36 cellular contexts compared by ENCODE assay signal in the genomic region with DNA sequence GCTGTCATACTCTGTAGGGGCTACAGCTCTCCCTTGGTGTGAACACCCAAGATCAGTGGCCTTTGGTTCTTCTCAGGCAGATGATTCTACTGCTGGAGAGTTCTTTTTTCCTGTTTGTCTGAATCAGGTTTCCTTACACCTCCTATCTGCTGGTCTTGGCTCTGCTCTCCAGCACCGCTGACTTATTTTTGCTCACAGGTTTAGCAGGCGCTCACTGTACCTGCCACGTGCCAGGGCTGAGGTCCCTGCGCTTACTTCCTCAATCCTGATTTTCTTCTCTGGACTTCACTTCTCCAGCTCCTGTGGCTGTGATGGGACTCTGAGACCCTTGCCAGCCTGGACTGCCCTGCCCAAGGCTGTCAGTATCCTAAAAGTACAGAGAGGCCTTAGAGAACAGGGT.
"Had no signal": no experiment of that assay in that cellular context is flagged by ENCODE, and none has a peak within 500 bp of the region (broad histone marks: within the 10 kb centered on the region; RNA-seq: fewer than 3 reads in every experiment).

No MANE protein-coding gene starts in this region.

- H3K27ac Mint-ChIP-seq: activated CD8-positive, alpha-beta T cell treated with anti-CD3 and anti-CD28 coated beads for 36 hours; activated naive CD4-positive, alpha-beta T cell treated with anti-CD3 and anti-CD28 coated beads for 36 hours; activated naive CD4-positive, alpha-beta T cell treated with anti-CD3 and anti-CD28 coated beads, Interleukin-2, amount 50 U/mL, for 24 hours; activated naive CD8-positive, alpha-beta T cell treated with anti-CD3 and anti-CD28 coated beads for 36 hours; activated naive CD8-positive, alpha-beta T cell treated with anti-CD3 and anti-CD28 coated beads, Interleukin-2, amount 50 U/mL, for 24 hours; activated T-helper 1 cell treated with anti-CD3 and anti-CD28 coated beads, Interleukin-12 subunit alpha, Interleukin-12 subunit beta, Interleukin-2, Interleukin-4 antibody, amounts not matched to agents 30 ng/mL and 10 ng/mL and 1 ng/mL, durations not matched to agents 14 hours and 24 hours and 36 hours; activated T-helper 2 cell treated with anti-CD3 and anti-CD28 coated beads, Interferon-gamma antibody, Interleukin-2, Interleukin-4, amounts not matched to agents 10 μg/mL and 5 μg/mL and 100 μg/mL, durations not matched to agents 14 hours and 24 hours and 36 hours; dendritic cell treated with granulocyte-macrophage colony-stimulating factor and Interleukin-4, amounts not matched to agents 40 ng/mL and 50 ng/mL, for 4 days; endodermal cell; T-helper 17 cell; T-helper 2 cell treated with Interferon-gamma antibody and Interleukin-4, amounts not matched to agents 5 μg/mL and 100 μg/mL, for 36 hours had no signal

- H3K4me3 ChIP-seq: adrenal gland, breast epithelium, cardiac muscle cell, coronary artery, gastrocnemius medialis, heart right ventricle had no signal

- H3K9me3 ChIP-seq: adrenal gland, breast epithelium, gastrocnemius medialis had no signal

- H3K36me3 ChIP-seq: adrenal gland, breast epithelium, cardiac muscle cell, gastrocnemius medialis, heart right ventricle had no signal

- H3K27me3 ChIP-seq: adrenal gland, breast epithelium, cardiac muscle cell, dorsolateral prefrontal cortex, gastrocnemius medialis had no signal

- H3K9me3 Mint-ChIP-seq: activated CD8-positive, alpha-beta T cell treated with anti-CD3 and anti-CD28 coated beads for 36 hours; activated naive CD4-positive, alpha-beta T cell treated with anti-CD3 and anti-CD28 coated beads for 36 hours; activated naive CD4-positive, alpha-beta T cell treated with anti-CD3 and anti-CD28 coated beads, Interleukin-2, amount 50 U/mL, for 24 hours; activated naive CD8-positive, alpha-beta T cell treated with anti-CD3 and anti-CD28 coated beads for 36 hours; activated naive CD8-positive, alpha-beta T cell treated with anti-CD3 and anti-CD28 coated beads, Interleukin-2, amount 50 U/mL, for 24 hours; activated T-helper 1 cell treated with anti-CD3 and anti-CD28 coated beads, Interleukin-12 subunit alpha, Interleukin-12 subunit beta, Interleukin-2, Interleukin-4 antibody, amounts not matched to agents 30 ng/mL and 10 ng/mL and 1 ng/mL, durations not matched to agents 14 hours and 24 hours and 36 hours; activated T-helper 2 cell treated with anti-CD3 and anti-CD28 coated beads, Interferon-gamma antibody, Interleukin-2, Interleukin-4, amounts not matched to agents 10 μg/mL and 5 μg/mL and 100 μg/mL, durations not matched to agents 14 hours and 24 hours and 36 hours; dendritic cell treated with granulocyte-macrophage colony-stimulating factor and Interleukin-4, amounts not matched to agents 40 ng/mL and 50 ng/mL, for 4 days; endodermal cell had no signal

- ATAC-seq: activated CD8-positive, alpha-beta T cell treated with anti-CD3 and anti-CD28 coated beads for 36 hours; activated naive CD8-positive, alpha-beta T cell treated with anti-CD3 and anti-CD28 coated beads, Interleukin-2, amount 50 U/mL, for 24 hours; esophagus mucosa; foreskin keratinocyte; gastrocnemius medialis; heart right ventricle; T-helper 17 cell had no signal

- H3K4me1 ChIP-seq: adrenal gland, breast epithelium, gastrocnemius medialis, heart right ventricle had no signal

- H3K36me3 Mint-ChIP-seq: activated naive CD4-positive, alpha-beta T cell treated with anti-CD3 and anti-CD28 coated beads, Interleukin-2, amount 50 U/mL, for 24 hours had no signal

- H3K27ac ChIP-seq: adrenal gland, breast epithelium, cardiac muscle cell, coronary artery, foreskin keratinocyte, gastrocnemius medialis, heart right ventricle had no signal

- H3K4me1 Mint-ChIP-seq: activated naive CD4-positive, alpha-beta T cell treated with anti-CD3 and anti-CD28 coated beads, Interleukin-2, amount 50 U/mL, for 24 hours; activated naive CD8-positive, alpha-beta T cell treated with anti-CD3 and anti-CD28 coated beads for 36 hours; activated naive CD8-positive, alpha-beta T cell treated with anti-CD3 and anti-CD28 coated beads, Interleukin-2, amount 50 U/mL, for 24 hours had no signal

- H3K4me3 Mint-ChIP-seq: activated CD8-positive, alpha-beta T cell treated with anti-CD3 and anti-CD28 coated beads for 36 hours; activated naive CD4-positive, alpha-beta T cell treated with anti-CD3 and anti-CD28 coated beads for 36 hours; activated naive CD4-positive, alpha-beta T cell treated with anti-CD3 and anti-CD28 coated beads, Interleukin-2, amount 50 U/mL, for 24 hours; activated naive CD8-positive, alpha-beta T cell treated with anti-CD3 and anti-CD28 coated beads for 36 hours; activated naive CD8-positive, alpha-beta T cell treated with anti-CD3 and anti-CD28 coated beads, Interleukin-2, amount 50 U/mL, for 24 hours; activated T-helper 1 cell treated with anti-CD3 and anti-CD28 coated beads, Interleukin-12 subunit alpha, Interleukin-12 subunit beta, Interleukin-2, Interleukin-4 antibody, amounts not matched to agents 30 ng/mL and 10 ng/mL and 1 ng/mL, durations not matched to agents 14 hours and 24 hours and 36 hours; brain; dendritic cell treated with granulocyte-macrophage colony-stimulating factor and Interleukin-4, amounts not matched to agents 40 ng/mL and 50 ng/mL, for 4 days; endodermal cell; T-helper 17 cell; T-helper 2 cell treated with Interferon-gamma antibody and Interleukin-4, amounts not matched to agents 5 μg/mL and 100 μg/mL, for 36 hours had no signal

- H3K27me3 Mint-ChIP-seq: brain had no signal

- DNase-seq: activated CD4-positive, alpha-beta T cell treated with anti-CD3 and anti-CD28 coated beads for 48 hours; activated CD4-positive, alpha-beta T cell treated with anti-CD3 and anti-CD28 coated beads, Interleukin-2, amount 50 U/mL, for 1 hour; activated CD4-positive, alpha-beta T cell treated with anti-CD3 and anti-CD28 coated beads, Interleukin-2, amount 50 U/mL, for 48 hours; activated CD4-positive, CD25-positive, alpha-beta regulatory T cell; activated CD4-positive, CD25-positive, alpha-beta regulatory T cell treated with anti-CD3 and anti-CD28 coated beads, Interleukin-2, amount 50 U/mL, for 72 hours; activated CD8-positive, alpha-beta memory T cell treated with anti-CD3 and anti-CD28 coated beads for 24 hours; activated CD8-positive, alpha-beta T cell treated with anti-CD3 and anti-CD28 coated beads for 36 hours; activated effector memory CD4-positive, alpha-beta T cell treated with anti-CD3 and anti-CD28 coated beads, Interleukin-2, amount 50 U/mL, for 16 hours; activated naive CD4-positive, alpha-beta T cell treated with anti-CD3 and anti-CD28 coated beads for 36 hours; activated naive CD8-positive, alpha-beta T cell treated with anti-CD3 and anti-CD28 coated beads for 36 hours; activated naive CD8-positive, alpha-beta T cell treated with anti-CD3 and anti-CD28 coated beads, Interleukin-2, amount 50 U/mL, for 24 hours; activated T-cell treated with anti-CD3 and anti-CD28 coated beads, Interleukin-2, amount 50 U/mL, for 1 hour; activated T-cell treated with anti-CD3 and anti-CD28 coated beads, Interleukin-2, amount 50 U/mL, for 48 hours; amygdala; aorta; central memory CD4-positive, alpha-beta T cell; effector memory CD4-positive, alpha-beta T cell; foreskin keratinocyte; gastrocnemius medialis; heart right ventricle; T-helper 1 cell; T-helper 17 cell; T1000 had no signal
